ENCODE assay signal across 1 cellular context in genomic region chr5:88934401-88934800, GRCh38.
TF ChIP-seq lines count a peak whose summit lies in the region.

No MANE protein-coding gene starts in this region.

TF ChIP-seq in K562, 482 proteins besides CTCF, POLR2A, EP300 and RAD21 (continued from another document and continues in another):
- TF ChIP-seq SMAD4 (CRISPR knock-in tag; conservative IDR thresholded peaks at IDR 0.05): peak; percentile 80
- TF ChIP-seq L3MBTL2 (IDR thresholded peaks at IDR 0.05): no peak
- TF ChIP-seq ZBTB17 (CRISPR knock-in tag; IDR thresholded peaks at IDR 0.05): peak; percentile 39; the same call in 1 of the 2 replicates
- TF ChIP-seq CHAMP1 (IDR thresholded peaks at IDR 0.05): peak; percentile 50; the same call in 1 of the 2 replicates
- no peak for TF ChIP-seq CREBBP (IDR thresholded peaks at IDR 0.05; ENCODE audit: low read depth, low read length)
- no peak for TF ChIP-seq SIN3A (IDR thresholded peaks at IDR 0.05; ENCODE audit: borderline replicate concordance in 2 of 2, control insufficient read depth in 1 of 2, low read depth in 2 of 2, low read length in 2 of 2)
- TF ChIP-seq NELFE (IDR thresholded peaks at IDR 0.05; ENCODE audit: insufficient read depth, insufficient read length): no peak
- no peak for TF ChIP-seq ZNF644 (tag; IDR thresholded peaks at IDR 0.05; ENCODE audit: low read depth)
- TF ChIP-seq ZNF507 (tag; conservative IDR thresholded peaks at IDR 0.05): no peak
- TF ChIP-seq, protein P1, sequence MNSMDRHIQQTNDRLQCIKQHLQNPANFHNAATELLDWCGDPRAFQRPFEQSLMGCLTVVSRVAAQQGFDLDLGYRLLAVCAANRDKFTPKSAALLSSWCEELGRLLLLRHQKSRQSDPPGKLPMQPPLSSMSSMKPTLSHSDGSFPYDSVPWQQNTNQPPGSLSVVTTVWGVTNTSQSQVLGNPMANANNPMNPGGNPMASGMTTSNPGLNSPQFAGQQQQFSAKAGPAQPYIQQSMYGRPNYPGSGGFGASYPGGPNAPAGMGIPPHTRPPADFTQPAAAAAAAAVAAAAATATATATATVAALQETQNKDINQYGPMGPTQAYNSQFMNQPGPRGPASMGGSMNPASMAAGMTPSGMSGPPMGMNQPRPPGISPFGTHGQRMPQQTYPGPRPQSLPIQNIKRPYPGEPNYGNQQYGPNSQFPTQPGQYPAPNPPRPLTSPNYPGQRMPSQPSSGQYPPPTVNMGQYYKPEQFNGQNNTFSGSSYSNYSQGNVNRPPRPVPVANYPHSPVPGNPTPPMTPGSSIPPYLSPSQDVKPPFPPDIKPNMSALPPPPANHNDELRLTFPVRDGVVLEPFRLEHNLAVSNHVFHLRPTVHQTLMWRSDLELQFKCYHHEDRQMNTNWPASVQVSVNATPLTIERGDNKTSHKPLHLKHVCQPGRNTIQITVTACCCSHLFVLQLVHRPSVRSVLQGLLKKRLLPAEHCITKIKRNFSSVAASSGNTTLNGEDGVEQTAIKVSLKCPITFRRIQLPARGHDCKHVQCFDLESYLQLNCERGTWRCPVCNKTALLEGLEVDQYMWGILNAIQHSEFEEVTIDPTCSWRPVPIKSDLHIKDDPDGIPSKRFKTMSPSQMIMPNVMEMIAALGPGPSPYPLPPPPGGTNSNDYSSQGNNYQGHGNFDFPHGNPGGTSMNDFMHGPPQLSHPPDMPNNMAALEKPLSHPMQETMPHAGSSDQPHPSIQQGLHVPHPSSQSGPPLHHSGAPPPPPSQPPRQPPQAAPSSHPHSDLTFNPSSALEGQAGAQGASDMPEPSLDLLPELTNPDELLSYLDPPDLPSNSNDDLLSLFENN (IDR thresholded peaks at IDR 0.05; ENCODE audit: low read depth in 2 of 2, low read length in 2 of 2): no peak
- no peak for TF ChIP-seq HDAC6 (IDR thresholded peaks at IDR 0.05; ENCODE audit: low read depth, low read length)
- TF ChIP-seq, protein P2, sequence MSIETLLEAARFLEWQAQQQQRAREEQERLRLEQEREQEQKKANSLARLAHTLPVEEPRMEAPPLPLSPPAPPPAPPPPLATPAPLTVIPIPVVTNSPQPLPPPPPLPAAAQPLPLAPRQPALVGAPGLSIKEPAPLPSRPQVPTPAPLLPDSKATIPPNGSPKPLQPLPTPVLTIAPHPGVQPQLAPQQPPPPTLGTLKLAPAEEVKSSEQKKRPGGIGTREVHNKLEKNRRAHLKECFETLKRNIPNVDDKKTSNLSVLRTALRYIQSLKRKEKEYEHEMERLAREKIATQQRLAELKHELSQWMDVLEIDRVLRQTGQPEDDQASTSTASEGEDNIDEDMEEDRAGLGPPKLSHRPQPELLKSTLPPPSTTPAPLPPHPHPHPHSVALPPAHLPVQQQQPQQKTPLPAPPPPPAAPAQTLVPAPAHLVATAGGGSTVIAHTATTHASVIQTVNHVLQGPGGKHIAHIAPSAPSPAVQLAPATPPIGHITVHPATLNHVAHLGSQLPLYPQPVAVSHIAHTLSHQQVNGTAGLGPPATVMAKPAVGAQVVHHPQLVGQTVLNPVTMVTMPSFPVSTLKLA (conservative IDR thresholded peaks at IDR 0.05): no peak
- TF ChIP-seq EHMT2 (IDR thresholded peaks at IDR 0.05): peak; percentile 11; the same call in 1 of the 2 replicates
- peak; percentile 56 for TF ChIP-seq NCOR1 (IDR thresholded peaks at IDR 0.05)
- no peak for TF ChIP-seq ZNF766 (CRISPR knock-in tag; conservative IDR thresholded peaks at IDR 0.05)
- TF ChIP-seq NR3C1 (CRISPR knock-in tag; IDR thresholded peaks at IDR 0.05): no peak
- no peak for TF ChIP-seq UBTF (IDR thresholded peaks at IDR 0.05; ENCODE audit: borderline replicate concordance in 1 of 2, low read depth in 2 of 2, low read length in 2 of 2)
- no peak for TF ChIP-seq CREM (IDR thresholded peaks at IDR 0.05; ENCODE audit: low read depth)
- TF ChIP-seq, protein P3, sequence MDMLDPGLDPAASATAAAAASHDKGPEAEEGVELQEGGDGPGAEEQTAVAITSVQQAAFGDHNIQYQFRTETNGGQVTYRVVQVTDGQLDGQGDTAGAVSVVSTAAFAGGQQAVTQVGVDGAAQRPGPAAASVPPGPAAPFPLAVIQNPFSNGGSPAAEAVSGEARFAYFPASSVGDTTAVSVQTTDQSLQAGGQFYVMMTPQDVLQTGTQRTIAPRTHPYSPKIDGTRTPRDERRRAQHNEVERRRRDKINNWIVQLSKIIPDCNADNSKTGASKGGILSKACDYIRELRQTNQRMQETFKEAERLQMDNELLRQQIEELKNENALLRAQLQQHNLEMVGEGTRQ (CRISPR knock-in tag; IDR thresholded peaks at IDR 0.05): no peak
- no peak for TF ChIP-seq THRAP3 (IDR thresholded peaks at IDR 0.05; ENCODE audit: borderline replicate concordance)
- TF ChIP-seq, protein P4, sequence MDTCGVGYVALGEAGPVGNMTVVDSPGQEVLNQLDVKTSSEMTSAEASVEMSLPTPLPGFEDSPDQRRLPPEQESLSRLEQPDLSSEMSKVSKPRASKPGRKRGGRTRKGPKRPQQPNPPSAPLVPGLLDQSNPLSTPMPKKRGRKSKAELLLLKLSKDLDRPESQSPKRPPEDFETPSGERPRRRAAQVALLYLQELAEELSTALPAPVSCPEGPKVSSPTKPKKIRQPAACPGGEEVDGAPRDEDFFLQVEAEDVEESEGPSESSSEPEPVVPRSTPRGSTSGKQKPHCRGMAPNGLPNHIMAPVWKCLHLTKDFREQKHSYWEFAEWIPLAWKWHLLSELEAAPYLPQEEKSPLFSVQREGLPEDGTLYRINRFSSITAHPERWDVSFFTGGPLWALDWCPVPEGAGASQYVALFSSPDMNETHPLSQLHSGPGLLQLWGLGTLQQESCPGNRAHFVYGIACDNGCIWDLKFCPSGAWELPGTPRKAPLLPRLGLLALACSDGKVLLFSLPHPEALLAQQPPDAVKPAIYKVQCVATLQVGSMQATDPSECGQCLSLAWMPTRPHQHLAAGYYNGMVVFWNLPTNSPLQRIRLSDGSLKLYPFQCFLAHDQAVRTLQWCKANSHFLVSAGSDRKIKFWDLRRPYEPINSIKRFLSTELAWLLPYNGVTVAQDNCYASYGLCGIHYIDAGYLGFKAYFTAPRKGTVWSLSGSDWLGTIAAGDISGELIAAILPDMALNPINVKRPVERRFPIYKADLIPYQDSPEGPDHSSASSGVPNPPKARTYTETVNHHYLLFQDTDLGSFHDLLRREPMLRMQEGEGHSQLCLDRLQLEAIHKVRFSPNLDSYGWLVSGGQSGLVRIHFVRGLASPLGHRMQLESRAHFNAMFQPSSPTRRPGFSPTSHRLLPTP (IDR thresholded peaks at IDR 0.05; ENCODE audit: borderline replicate concordance, extremely low read depth, insufficient read length): no peak
- no peak for TF ChIP-seq HSF4 (CRISPR knock-in tag; IDR thresholded peaks at IDR 0.05; ENCODE audit: borderline replicate concordance)
- TF ChIP-seq PTTG1 (tag; IDR thresholded peaks at IDR 0.05; ENCODE audit: low read depth): no peak
- TF ChIP-seq RAD51 (IDR thresholded peaks at IDR 0.05; ENCODE audit: borderline replicate concordance, low read depth): no peak
- no peak for TF ChIP-seq MBD2 (IDR thresholded peaks at IDR 0.05; ENCODE audit: borderline replicate concordance, low read depth)
- no peak for TF ChIP-seq RNF2 (IDR thresholded peaks at IDR 0.05)
- TF ChIP-seq TCF3 (CRISPR knock-in tag; IDR thresholded peaks at IDR 0.05): peak; percentile 75
- no peak for TF ChIP-seq ZNF3 (CRISPR knock-in tag; IDR thresholded peaks at IDR 0.05)
- TF ChIP-seq FOXA3 (CRISPR knock-in tag; conservative IDR thresholded peaks at IDR 0.05 in 1 of 2, IDR thresholded peaks at IDR 0.05 in 1 of 2): no peak
- TF ChIP-seq POLR2G (IDR thresholded peaks at IDR 0.05; ENCODE audit: low read depth, low read length): no peak
- no peak for TF ChIP-seq CHCHD3 (CRISPR knock-in tag; IDR thresholded peaks at IDR 0.05)
- no peak for TF ChIP-seq PRDM10 (IDR thresholded peaks at IDR 0.05; ENCODE audit: partially characterized antibody)
- no peak for TF ChIP-seq ZNF785 (CRISPR knock-in tag; IDR thresholded peaks at IDR 0.05)
- no peak for TF ChIP-seq ZBTB49 (CRISPR knock-in tag; IDR thresholded peaks at IDR 0.05; ENCODE audit: borderline replicate concordance)
- TF ChIP-seq CBX3 (IDR thresholded peaks at IDR 0.05; ENCODE audit: borderline replicate concordance in 1 of 2, low read length in 2 of 2): no peak
- TF ChIP-seq HMBOX1 (IDR thresholded peaks at IDR 0.05): no peak
- TF ChIP-seq MLX (CRISPR knock-in tag; conservative IDR thresholded peaks at IDR 0.05): no peak
